In genomic region chr15:57925650-57926049, GRCh38 we compare ENCODE assay signal across 9 cellular contexts.
"Had no signal": no experiment of that assay in that cellular context is flagged by ENCODE, and none has a peak within 500 bp of the region (broad histone marks: within the 10 kb centered on the region; RNA-seq: fewer than 3 reads in every experiment).

No MANE protein-coding gene starts in this region.

- H3K4me2 ChIP-seq: GM23338 had no signal

- DNase-seq: GM23248, GOT3, H7, H9, HCEC 1CT, HFFc6 had no signal

- H3K9me3 ChIP-seq: HAP-1 had no signal

- H3K4me3 ChIP-seq: GM23248, GM23338, HAP-1 had no signal

- H2AFZ ChIP-seq: GM23248, GM23338 had no signal

- H3K27ac ChIP-seq: GM23248 had no signal

- H3K9ac ChIP-seq: GM23248 had no signal

- ATAC-seq: GM23338, HCT116 had no signal

- H3K36me3 ChIP-seq: HAP-1 had no signal

- H3K4me1 ChIP-seq: HAP-1 had no signal
